In the genomic region with DNA sequence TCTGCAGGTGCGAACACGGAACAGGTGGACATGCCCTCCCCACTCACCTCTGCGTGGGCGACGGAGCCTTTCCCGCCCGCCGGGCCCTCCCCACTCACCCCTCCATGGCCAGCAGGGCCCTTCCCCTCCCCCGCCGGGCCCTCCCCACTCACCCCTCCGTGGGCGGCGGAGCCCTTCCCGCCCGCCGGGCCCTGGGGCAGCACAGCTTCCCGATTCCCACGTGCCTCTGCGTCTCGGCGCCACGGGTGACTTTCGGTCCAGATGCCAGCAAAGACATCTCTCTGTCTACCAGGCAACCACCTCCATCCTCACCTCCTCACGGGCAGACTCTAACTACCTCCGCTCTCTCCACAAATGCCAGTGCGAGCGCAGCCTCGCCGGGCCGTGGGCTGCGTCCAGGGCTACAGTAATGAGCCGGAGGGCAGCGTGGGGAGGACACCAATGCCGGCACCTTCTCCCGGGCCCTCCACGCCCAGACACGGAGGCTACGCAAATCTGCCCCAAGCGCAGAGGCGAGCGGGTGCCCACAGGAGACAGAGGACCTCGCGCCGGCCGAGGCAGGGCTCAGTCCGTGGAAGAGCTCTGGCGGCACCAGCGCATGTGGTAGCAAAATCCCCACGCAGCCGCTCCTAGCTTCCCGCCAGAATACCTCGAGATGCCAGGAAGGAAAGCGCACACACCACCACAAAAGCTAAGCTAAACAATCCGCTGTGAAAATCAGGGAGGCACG, we compare ENCODE assay signal across 20 cellular contexts. TPM values are rescaled to one million over a fixed set of nuclear protein-coding genes. Genes with fewer than 3 reads are reported as not detected.
"Had no signal": no experiment of that assay in that cellular context is flagged by ENCODE, and none has a peak within 500 bp of the region (broad histone marks: within the 10 kb centered on the region; RNA-seq: fewer than 3 reads in every experiment).

No MANE protein-coding gene starts in this region.

- H3K27me3 ChIP-seq: ascending aorta, breast epithelium, gastrocnemius medialis, tibial nerve, vagina had no signal

- DNase-seq: activated CD4-positive, alpha-beta memory T cell treated with anti-CD3 and anti-CD28 coated beads, Interleukin-2, amount 10 ng/mL, durations not matched to agents 7 days and 5 days; activated CD4-positive, alpha-beta T cell treated with anti-CD3 and anti-CD28 coated beads for 48 hours; activated CD4-positive, CD25-positive, alpha-beta regulatory T cell; activated CD8-positive, alpha-beta memory T cell treated with anti-CD3 and anti-CD28 coated beads, Interleukin-2, amount 10 ng/mL, durations not matched to agents 7 days and 5 days; activated naive CD4-positive, alpha-beta T cell treated with anti-CD3 and anti-CD28 coated beads for 36 hours; cerebellar nuclear complex; effector CD4-positive, alpha-beta T cell; gastrocnemius medialis; natural killer cell; stimulated activated CD4-positive, alpha-beta T cell treated with anti-CD3 and anti-CD28 coated beads, Interleukin-12 subunit alpha, Interleukin-12 subunit beta, amount 100 ng/mL, for 4 hours; stimulated activated CD4-positive, alpha-beta T cell treated with anti-CD3 and anti-CD28 coated beads, Interleukin-1b, Interleukin-23, amount 100 ng/mL, for 48 hours; stimulated activated CD8-positive, alpha-beta memory T cell treated with anti-CD3 and anti-CD28 coated beads, Interleukin-4, amount 100 ng/mL, for 48 hours; stimulated activated naive CD4-positive, alpha-beta T cell treated with Interleukin-2 at 50 U/mL for 16 hours had no signal

- H3K27me3 Mint-ChIP-seq: activated CD4-positive, alpha-beta memory T cell treated with anti-CD3 and anti-CD28 coated beads, Interleukin-2, amount 10 ng/mL, durations not matched to agents 7 days and 5 days; activated CD8-positive, alpha-beta memory T cell treated with anti-CD3 and anti-CD28 coated beads, Interleukin-2, amount 10 ng/mL, durations not matched to agents 7 days and 5 days; activated T-helper 17 cell treated with anti-CD3 and anti-CD28 coated beads, Interleukin-2, amount 50 U/mL, for 72 hours had no signal

- H3K4me3 ChIP-seq: ascending aorta, breast epithelium, gastrocnemius medialis, tibial nerve, vagina had no signal

- H3K4me3 Mint-ChIP-seq: activated CD4-positive, alpha-beta memory T cell treated with anti-CD3 and anti-CD28 coated beads, Interleukin-2, amount 10 ng/mL, durations not matched to agents 7 days and 5 days; activated CD8-positive, alpha-beta memory T cell treated with anti-CD3 and anti-CD28 coated beads, Interleukin-2, amount 10 ng/mL, durations not matched to agents 7 days and 5 days; activated naive CD4-positive, alpha-beta T cell treated with anti-CD3 and anti-CD28 coated beads for 36 hours; activated T-helper 17 cell treated with anti-CD3 and anti-CD28 coated beads, Interleukin-2, amount 50 U/mL, for 72 hours; natural killer cell; T-helper 2 cell treated with Interferon-gamma antibody and Interleukin-4, amounts not matched to agents 5 μg/mL and 100 μg/mL, for 36 hours had no signal

- H3K4me1 Mint-ChIP-seq: activated T-helper 17 cell treated with anti-CD3 and anti-CD28 coated beads, Interleukin-2, amount 50 U/mL, for 72 hours; natural killer cell had no signal

- H3K4me1 ChIP-seq: ascending aorta, breast epithelium, tibial nerve, vagina had no signal

- H3K36me3 ChIP-seq: ascending aorta, breast epithelium, gastrocnemius medialis, vagina had no signal

- H3K36me3 Mint-ChIP-seq: activated CD8-positive, alpha-beta memory T cell treated with anti-CD3 and anti-CD28 coated beads, Interleukin-2, amount 10 ng/mL, durations not matched to agents 7 days and 5 days; natural killer cell had no signal

- H3K27ac Mint-ChIP-seq: activated CD4-positive, alpha-beta memory T cell treated with anti-CD3 and anti-CD28 coated beads, Interleukin-2, amount 10 ng/mL, durations not matched to agents 7 days and 5 days; activated CD8-positive, alpha-beta memory T cell treated with anti-CD3 and anti-CD28 coated beads, Interleukin-2, amount 10 ng/mL, durations not matched to agents 7 days and 5 days; activated naive CD4-positive, alpha-beta T cell treated with anti-CD3 and anti-CD28 coated beads for 36 hours; activated T-helper 17 cell treated with anti-CD3 and anti-CD28 coated beads, Interleukin-2, amount 50 U/mL, for 72 hours; natural killer cell; T-helper 2 cell treated with Interferon-gamma antibody and Interleukin-4, amounts not matched to agents 5 μg/mL and 100 μg/mL, for 36 hours had no signal

- H3K9me3 Mint-ChIP-seq: activated CD4-positive, alpha-beta memory T cell treated with anti-CD3 and anti-CD28 coated beads, Interleukin-2, amount 10 ng/mL, durations not matched to agents 7 days and 5 days; activated naive CD4-positive, alpha-beta T cell treated with anti-CD3 and anti-CD28 coated beads for 36 hours; activated T-helper 17 cell treated with anti-CD3 and anti-CD28 coated beads, Interleukin-2, amount 50 U/mL, for 72 hours; natural killer cell; T-helper 2 cell treated with Interferon-gamma antibody and Interleukin-4, amounts not matched to agents 5 μg/mL and 100 μg/mL, for 36 hours had no signal

- H3K9me3 ChIP-seq: ascending aorta, breast epithelium, gastrocnemius medialis, tibial nerve, vagina had no signal

- H3K27ac ChIP-seq: ascending aorta, breast epithelium, tibial nerve, vagina had no signal

- ATAC-seq: activated CD8-positive, alpha-beta memory T cell treated with anti-CD3 and anti-CD28 coated beads, Interleukin-2, amount 10 ng/mL, durations not matched to agents 7 days and 5 days; activated T-helper 17 cell treated with anti-CD3 and anti-CD28 coated beads, Interleukin-2, amount 50 U/mL, for 72 hours; esophagus mucosa; gastrocnemius medialis; natural killer cell had no signal

RNA-seq across cellular contexts. Expression of a gene that starts 21.8 kb away (rescaled TPM):
- total RNA-seq: activated CD8-positive, alpha-beta memory T cell treated with anti-CD3 and anti-CD28 coated beads, Interleukin-2, amount 10 ng/mL, durations not matched to agents 7 days and 5 days; activated naive CD4-positive, alpha-beta T cell treated with anti-CD3 and anti-CD28 coated beads for 36 hours had no signal
